In the genomic region with DNA sequence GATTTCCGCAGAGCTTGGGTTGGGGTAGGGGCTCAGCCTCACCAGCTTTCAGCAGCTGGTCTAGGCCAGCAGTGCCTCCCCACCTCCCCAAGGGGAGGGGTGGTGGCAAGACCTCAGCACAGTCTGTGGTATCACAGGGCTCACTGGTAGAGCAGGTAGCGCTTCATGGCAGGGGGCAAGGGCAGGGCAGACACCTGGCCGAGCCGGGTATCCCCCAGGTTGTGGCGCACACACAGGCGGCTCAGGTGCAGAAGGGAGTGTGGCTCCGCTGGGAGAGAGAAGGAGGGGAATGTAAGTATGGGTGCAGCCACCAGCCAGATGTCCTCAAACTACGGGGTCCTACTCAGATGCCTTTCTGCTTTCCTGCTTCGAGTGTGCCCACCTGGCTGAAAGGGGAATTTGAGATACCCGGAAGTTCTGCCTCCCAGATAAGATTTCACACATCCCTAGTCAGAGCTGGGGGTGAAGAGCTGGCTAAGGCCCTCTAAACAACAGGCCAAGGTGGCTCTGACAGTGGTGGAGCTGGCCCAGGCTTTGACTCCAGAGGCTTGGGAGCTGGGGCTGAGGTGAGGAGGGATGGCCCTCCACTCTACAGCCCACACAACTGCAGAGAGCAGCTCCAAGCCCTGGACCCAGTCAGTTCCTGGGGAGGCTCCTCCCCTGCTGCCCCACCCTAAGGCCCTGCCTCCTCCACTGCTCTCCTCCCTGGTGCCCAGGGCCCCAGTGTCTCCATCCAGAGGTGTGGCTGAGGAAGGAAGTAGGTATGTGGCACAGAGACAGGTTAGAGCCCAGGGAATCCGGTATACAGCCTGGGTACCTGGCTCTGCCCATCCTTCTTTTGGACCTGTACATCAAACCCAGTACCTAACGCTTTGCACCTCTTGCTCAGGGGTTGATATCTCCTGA, we compare ENCODE assay signal across 6 cellular contexts. TPM values are rescaled to one million over a fixed set of nuclear protein-coding genes. Genes with fewer than 3 reads are reported as not detected.
DNase-seq lines count a peak whose midpoint lies in the region; ATAC-seq and TF ChIP-seq lines count a peak whose summit lies in the region.

No MANE protein-coding gene starts in this region.

- no peak for ATAC-seq in left lobe of liver
- no peak for ATAC-seq in HG02884 (IDR thresholded peaks at IDR 0.05; ENCODE audit: unreplicated experiment)

- H3K27me3 ChIP-seq in WERI-Rb-1 (ENCODE audit: insufficient read depth, low read depth, severe bottlenecking): no peaks in the 10 kb centered on the region

- H3K36me3 ChIP-seq in WERI-Rb-1: peaks cover 50% of the 10 kb centered on the region

- H3K4me3 ChIP-seq in WERI-Rb-1 (ENCODE audit: low read depth, low read length): no peak overlapping the region

- no peak overlapping the region; the same call in none of the 2 replicates for H3K27ac ChIP-seq in WERI-Rb-1

- no peaks in the 10 kb centered on the region for H3K9me3 ChIP-seq in WERI-Rb-1 (ENCODE audit: severe bottlenecking)

- DNase-seq in SIG-M5 treated with dmso at 0.1 percent for 504 hours (lab: John Stamatoyannopoulos, UW; ENCODE audit: unreplicated experiment): peak; percentile 49
- DNase-seq in SIG-M5 (lab: John Stamatoyannopoulos, UW): no peak
- DNase-seq in WERI-Rb-1: peak; percentile 37
- peak; percentile 74 for DNase-seq in islet precursor cell
- DNase-seq in left lobe of liver (ENCODE audit: low spot score): no peak

- TF ChIP-seq CTCF in WERI-Rb-1 (IDR thresholded peaks at IDR 0.05; ENCODE audit: low read depth, low read length): no peak

RNA-seq across cellular contexts. Expression of gene SPSB2, which starts 1.8 kb away (rescaled TPM):
- 4.7 TPM for total RNA-seq in left lobe of liver

RNA-seq across cellular contexts. Expression of gene TPI1, which starts 4.0 kb away (rescaled TPM):
- 300 TPM for total RNA-seq in left lobe of liver

RNA-seq across cellular contexts. Expression of gene USP5, which starts 19.4 kb away (rescaled TPM):
- 48.0 TPM for total RNA-seq in left lobe of liver

RNA-seq across cellular contexts. Expression of gene CDCA3, which starts 20.2 kb away (rescaled TPM):
- 0.58 TPM for total RNA-seq in left lobe of liver

RNA-seq across cellular contexts. Expression of gene GNB3, which starts 30.6 kb away (rescaled TPM):
- 0.08 TPM for total RNA-seq in left lobe of liver

Comparison
In these comparisons a context has a peak if more than half of its experiments do, and no peak if none do; other contexts are left out.
1. DNase-seq: peak in SIG-M5 treated with dmso at 0.1 percent for 504 hours (single experiment), WERI-Rb-1 (single experiment) and islet precursor cell (single experiment); none in SIG-M5 (single experiment) and left lobe of liver (single experiment).